8 cellular contexts compared by ENCODE assay signal in the genomic region with DNA sequence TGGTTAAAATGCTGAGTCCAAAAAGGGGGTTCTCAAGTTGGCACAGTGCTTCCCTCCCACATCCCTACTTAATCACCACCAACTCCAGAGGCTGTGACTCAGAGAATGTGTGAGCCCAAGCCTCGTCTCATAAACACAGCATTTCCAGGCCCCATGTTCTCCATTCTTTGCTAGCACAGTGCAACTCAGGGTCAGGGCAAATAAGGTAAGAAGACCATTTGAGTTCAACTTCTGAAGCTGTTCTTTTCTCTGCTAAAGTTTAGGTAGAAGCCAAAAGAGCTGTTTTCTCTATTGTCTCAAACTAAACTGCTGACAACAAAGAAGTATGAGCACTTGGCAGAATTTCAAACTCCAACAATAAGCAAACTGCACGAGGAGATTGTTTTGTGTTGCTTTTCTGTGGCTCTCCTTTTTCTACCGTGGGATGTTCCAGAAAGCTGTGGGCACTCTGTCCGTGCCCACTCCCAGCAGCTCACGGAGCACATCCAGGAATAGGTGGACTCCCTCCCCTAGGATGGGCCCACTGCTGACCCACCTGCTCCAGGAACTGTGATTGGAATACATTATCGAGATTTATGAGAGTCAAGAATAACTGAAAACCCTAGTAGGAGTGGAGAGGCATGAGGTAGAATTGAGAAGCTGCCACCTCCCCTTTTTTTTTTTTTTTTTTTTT.
DNase-seq lines count a peak whose midpoint lies in the region; ATAC-seq and TF ChIP-seq lines count a peak whose summit lies in the region.

No MANE protein-coding gene starts in this region.

- intact Hi-C loops in Right ventricle myocardium superior (cut with DNase I) (no loop called here), gastrocnemius medialis (cut with DNase I; ENCODE audit: low total_unique reads) (no loop called here), Caco-2 (cut with micrococcal nuclease; ENCODE audit: unreplicated experiment) (no loop called here)

- CTCF ChIA-PET in Caco-2 (lab: Charles Lee): no interaction called here

- TF ChIP-seq POLR2A in gastrocnemius medialis (IDR thresholded peaks at IDR 0.05): no peak

- H3K27ac Mint-ChIP-seq in T-helper 17 cell (peak overlapping the region; percentile 90), Caco-2 (ENCODE audit: unreplicated experiment) (no peak overlapping the region), endodermal cell (no peak overlapping the region)

- H3K36me3 ChIP-seq in gastrocnemius medialis (no peaks in the 10 kb centered on the region), Caco-2 (ENCODE audit: control insufficient read depth, insufficient read depth, low read length) (no peaks in the 10 kb centered on the region), endodermal cell (ENCODE audit: control insufficient read depth, insufficient read depth, low read length) (no peaks in the 10 kb centered on the region)

- H3K9ac ChIP-seq in endodermal cell (ENCODE audit: extremely low read depth, low read length, poor library complexity, severe bottlenecking): no peak overlapping the region

- H3K36me3 Mint-ChIP-seq in T-helper 17 cell (ENCODE audit: low read depth) (no peaks in the 10 kb centered on the region), Caco-2 (ENCODE audit: insufficient read depth, unreplicated experiment) (peaks cover 6% of the 10 kb centered on the region), endodermal cell (ENCODE audit: low read depth) (no peaks in the 10 kb centered on the region)

- H3K9me3 ChIP-seq in T-helper 17 cell (ENCODE audit: control insufficient read depth, low read length, poor library complexity, severe bottlenecking): peaks cover 2% of the 10 kb centered on the region
- no peaks in the 10 kb centered on the region for H3K9me3 ChIP-seq in gastrocnemius medialis
- no peaks in the 10 kb centered on the region for H3K9me3 ChIP-seq in Caco-2
- H3K9me3 ChIP-seq in endodermal cell (ENCODE audit: control insufficient read depth, low read length): no peaks in the 10 kb centered on the region

- H3K4me1 ChIP-seq in gastrocnemius medialis (peaks cover 0 to 11% of the 10 kb centered on the region in 2 donors), Caco-2 (0 out of 2 replicates have a peak, but pooled peaks cover 8% of the 10 kb centered on the region), endodermal cell (ENCODE audit: control insufficient read depth, insufficient read depth, low read length) (no peaks in the 10 kb centered on the region)

- BruUV-seq in Caco-2 (replicated peaks; lab: Mats Ljungman, UMichigan): no TSS peak

- TF ChIP-seq CTCF in gastrocnemius medialis (IDR thresholded peaks at IDR 0.05 in 4 of 5, conservative IDR thresholded peaks at IDR 0.05 in 1 of 5) (no peak), Caco-2 (IDR thresholded peaks at IDR 0.05; ENCODE audit: insufficient read depth in 1 of 2, low read depth in 1 of 2, low read length in 1 of 2, severe bottlenecking in 1 of 2, unreplicated experiment in 1 of 2) (no peak), endodermal cell (conservative IDR thresholded peaks at IDR 0.05) (no peak)

- ATAC-seq in T-helper 17 cell: no peak
- ATAC-seq in Right ventricle myocardium superior (ENCODE audit: poor library complexity): peak; percentile 62
- ATAC-seq in gastrocnemius medialis: peak; percentile 76 to 81
- ATAC-seq in HG03460 (IDR thresholded peaks at IDR 0.05; ENCODE audit: unreplicated experiment): no peak

- in situ Hi-C loops in gastrocnemius medialis (cut with MboI; ENCODE audit: low sequenced_read_pairs in 4 of 4) (no loop called here), KBM-7 (cut with MboI; ENCODE audit: low pct_unique_long_range_greater_than_20kb, low sequenced_read_pairs) (no loop called here)

- WGBS in endodermal cell (ENCODE audit: insufficient coverage in 1 of 2, insufficient read length in 1 of 2), 2 experiments: 90 to 95% methylated on average over 5 to 6 of the region's 6 CpGs

- H3K4me3 ChIP-seq in gastrocnemius medialis (no peak overlapping the region), Caco-2 (ENCODE audit: low read depth, low read length) (no peak overlapping the region), endodermal cell (ENCODE audit: low read length) (no peak overlapping the region)

- DNase-seq in EL: peak; percentile 74
- DNase-seq in T-helper 17 cell: no peak
- no peak for DNase-seq in Right ventricle myocardium superior
- DNase-seq in gastrocnemius medialis: peak in 1 of 2 donors; percentile 35
- DNase-seq in Caco-2: no peak
- DNase-seq in endodermal cell: no peak
- DNase-seq in KBM-7: no peak

- H3K27ac ChIP-seq in gastrocnemius medialis (peak overlapping the region; percentile 24 to 70 (median 46)), endodermal cell (ENCODE audit: low read depth, low read length) (no peak overlapping the region)

- POLR2A ChIA-PET in Caco-2 (lab: Charles Lee): no interaction called here

- H3K4me1 Mint-ChIP-seq in T-helper 17 cell (peaks cover 46% of the 10 kb centered on the region), Caco-2 (ENCODE audit: low read depth, unreplicated experiment) (peaks cover 10% of the 10 kb centered on the region), endodermal cell (peaks cover 5% of the 10 kb centered on the region)

- no peaks in the 10 kb centered on the region for H3K9me3 Mint-ChIP-seq in Caco-2 (ENCODE audit: unreplicated experiment)
- H3K9me3 Mint-ChIP-seq in endodermal cell: no peaks in the 10 kb centered on the region

- H3K27me3 Mint-ChIP-seq in T-helper 17 cell: no peaks in the 10 kb centered on the region
- no peaks in the 10 kb centered on the region for H3K27me3 Mint-ChIP-seq in Caco-2 (ENCODE audit: insufficient read depth, unreplicated experiment)
- no peaks in the 10 kb centered on the region for H3K27me3 Mint-ChIP-seq in endodermal cell (ENCODE audit: insufficient read depth)

- H3K4me3 Mint-ChIP-seq in T-helper 17 cell (no peak overlapping the region), Caco-2 (ENCODE audit: unreplicated experiment) (no peak overlapping the region), endodermal cell (no peak overlapping the region)

- no peaks in the 10 kb centered on the region for H3K27me3 ChIP-seq in gastrocnemius medialis
- H3K27me3 ChIP-seq in Caco-2 (replicated peaks; ENCODE audit: control insufficient read depth, insufficient read depth, low read length): no peaks in the 10 kb centered on the region
- H3K27me3 ChIP-seq in endodermal cell (ENCODE audit: control insufficient read depth, insufficient read depth, low read length, poor library complexity, severe bottlenecking): no peaks in the 10 kb centered on the region

Comparison
In these comparisons a context has a peak if more than half of its experiments do, and no peak if none do; other contexts are left out.
1. ATAC-seq: peak in Right ventricle myocardium superior (single experiment) and gastrocnemius medialis (2 of 2); none in T-helper 17 cell (single experiment) and HG03460 (single experiment).